8 cellular contexts compared by ENCODE assay signal in genomic region chr7:2757904-2758672, GRCh38.
A peak's percentile ranks its signal among the peaks of the same experiment; 100 is the strongest.
DNase-seq lines count a peak whose midpoint lies in the region; ATAC-seq and TF ChIP-seq lines count a peak whose summit lies in the region.

No MANE protein-coding gene starts in this region.

- no peak for TF ChIP-seq CTCF in mucosa of descending colon (IDR thresholded peaks at IDR 0.05)

- peaks cover 43% of the 10 kb centered on the region for H3K36me3 Mint-ChIP-seq in dendritic cell treated with granulocyte-macrophage colony-stimulating factor and Interleukin-4, amounts not matched to agents 40 ng/mL and 50 ng/mL, for 4 days (ENCODE audit: low read depth)

- H3K27ac Mint-ChIP-seq in dendritic cell treated with granulocyte-macrophage colony-stimulating factor and Interleukin-4, amounts not matched to agents 40 ng/mL and 50 ng/mL, for 4 days: peak overlapping the region; percentile 84

- DNase-seq in NCI-H82 (lab: John Stamatoyannopoulos, UW) (peak; percentile 48), NCI-H82 treated with DMSO at 0.1 percent for 48 hours (lab: John Stamatoyannopoulos, UW; ENCODE audit: unreplicated experiment) (no peak), NCI-H1092 treated with DMSO at 0.1 percent for 48 hours (lab: John Stamatoyannopoulos, UW) (peak; percentile 33), mucosa of descending colon (peak in 1 of 3 donors; percentile 48)
- peak; percentile 35 for DNase-seq in stimulated activated CD8-positive, alpha-beta memory T cell treated with anti-CD3 and anti-CD28 coated beads, Interleukin-7, amount 100 ng/mL, for 24 hours (ENCODE audit: low read depth)

- peaks cover 69% of the 10 kb centered on the region for H3K4me1 Mint-ChIP-seq in dendritic cell treated with granulocyte-macrophage colony-stimulating factor and Interleukin-4, amounts not matched to agents 40 ng/mL and 50 ng/mL, for 4 days (ENCODE audit: low read depth)

- no peaks in the 10 kb centered on the region for H3K27me3 Mint-ChIP-seq in dendritic cell treated with granulocyte-macrophage colony-stimulating factor and Interleukin-4, amounts not matched to agents 40 ng/mL and 50 ng/mL, for 4 days

- H3K36me3 ChIP-seq in mucosa of descending colon (ENCODE audit: low read depth): no peaks in the 10 kb centered on the region

- H3K9me3 ChIP-seq in mucosa of descending colon: no peaks in the 10 kb centered on the region

- intact Hi-C loops in dendritic cell treated with granulocyte-macrophage colony-stimulating factor and Interleukin-4, amounts not matched to agents 40 ng/mL and 50 ng/mL, for 4 days (cut with micrococcal nuclease): loop anchor here (1.0 kb wide), 1 partner anchor 15 kb away; no protein-coding TSS in a partner anchor
- intact Hi-C loops in mucosa of descending colon (cut with DNase I, micrococcal nuclease): no loop called here

- peaks cover 12% of the 10 kb centered on the region for H3K4me1 ChIP-seq in mucosa of descending colon (ENCODE audit: low read depth)

- no peak overlapping the region for H3K4me3 ChIP-seq in mucosa of descending colon

- ATAC-seq in HG02623 (IDR thresholded peaks at IDR 0.05; ENCODE audit: unreplicated experiment): peak; percentile 75
- ATAC-seq in activated CD4-positive, CD25-positive, alpha-beta regulatory T cell treated with anti-CD3 and anti-CD28 coated beads, Interleukin-2, amount 50 U/mL, for 24 hours: peak; percentile 96 to 97
- peak; percentile 23 for ATAC-seq in mucosa of descending colon

- H3K4me3 Mint-ChIP-seq in dendritic cell treated with granulocyte-macrophage colony-stimulating factor and Interleukin-4, amounts not matched to agents 40 ng/mL and 50 ng/mL, for 4 days: peak overlapping the region; percentile 61

- peaks cover 8% of the 10 kb centered on the region for H3K9me3 Mint-ChIP-seq in dendritic cell treated with granulocyte-macrophage colony-stimulating factor and Interleukin-4, amounts not matched to agents 40 ng/mL and 50 ng/mL, for 4 days

Comparison
In these comparisons a context has a peak if more than half of its experiments do, and no peak if none do; other contexts are left out.
1. ATAC-seq: peak in every context shown above with its lines; median percentile 96 in activated CD4-positive, CD25-positive, alpha-beta regulatory T cell treated with anti-CD3 and anti-CD28 coated beads, Interleukin-2, amount 50 U/mL, for 24 hours; 75 in HG02623; 23 in mucosa of descending colon.